Comparison of ENCODE assay signal across 30 cellular contexts in genomic region chr1:231209531-231209930, GRCh38. TPM values are rescaled to one million over a fixed set of nuclear protein-coding genes. Genes with fewer than 3 reads are reported as not detected.
"Had no signal": no experiment of that assay in that cellular context is flagged by ENCODE, and none has a peak within 500 bp of the region (broad histone marks: within the 10 kb centered on the region; RNA-seq: fewer than 3 reads in every experiment).

No MANE protein-coding gene starts in this region.

- H3K36me3 Mint-ChIP-seq: naive thymus-derived CD8-positive, alpha-beta T cell; stimulated activated effector memory CD8-positive, alpha-beta T cell treated with anti-CD3 and anti-CD28 coated beads, Interleukin-12 subunit alpha, Interleukin-12 subunit beta, amount 100 ng/mL, for 72 hours had no signal

- H3K4me1 ChIP-seq: lower lobe of right lung, parathyroid adenoma, prostate gland, vagina had no signal

- FAIRE-seq: small intestine had no signal

- H3K9me3 ChIP-seq: heart right ventricle, lower lobe of right lung, neutrophil, prostate gland, sigmoid colon, spleen, tibial nerve, upper lobe of left lung, vagina had no signal

- H2AFZ ChIP-seq: hepatocyte, parathyroid adenoma had no signal

- H3K9me3 Mint-ChIP-seq: naive thymus-derived CD8-positive, alpha-beta T cell; nephron; neural crest cell; stimulated activated effector memory CD8-positive, alpha-beta T cell treated with anti-CD3 and anti-CD28 coated beads, Interleukin-12 subunit alpha, Interleukin-12 subunit beta, amount 100 ng/mL, for 72 hours; stimulated activated naive CD8-positive, alpha-beta T cell treated with anti-CD3 and anti-CD28 coated beads, Interleukin-15, amount 100 ng/mL, for 72 hours had no signal

- H3K4me2 ChIP-seq: hepatocyte had no signal

- DNase-seq: heart right ventricle; islet precursor cell; kidney glomerular epithelial cell; left cardiac atrium; left ventricle myocardium superior; lower lobe of right lung; mammary epithelial cell; mesenchymal stem cell; occipital lobe; retina; right cardiac atrium; sigmoid colon; small intestine; stimulated activated CD4-positive, alpha-beta T cell treated with anti-CD3 and anti-CD28 coated beads, Interleukin-4, amount 100 ng/mL, for 24 hours; stimulated activated naive CD4-positive, alpha-beta T cell treated with Interleukin-2 at 50 U/mL for 16 hours; stimulated activated naive CD8-positive, alpha-beta T cell treated with anti-CD3 and anti-CD28 coated beads, Interleukin-15, amount 100 ng/mL, for 72 hours; substantia nigra had no signal

- H3K79me2 ChIP-seq: hepatocyte, parathyroid adenoma had no signal

- H3K36me3 ChIP-seq: heart right ventricle, lower lobe of right lung, neutrophil, prostate gland, sigmoid colon, spleen, tibial nerve, upper lobe of left lung, vagina had no signal

- H3K27ac Mint-ChIP-seq: naive thymus-derived CD8-positive, alpha-beta T cell; nephron; stimulated activated effector memory CD8-positive, alpha-beta T cell treated with anti-CD3 and anti-CD28 coated beads, Interleukin-12 subunit alpha, Interleukin-12 subunit beta, amount 100 ng/mL, for 72 hours; stimulated activated naive CD8-positive, alpha-beta T cell treated with anti-CD3 and anti-CD28 coated beads, Interleukin-15, amount 100 ng/mL, for 72 hours had no signal

- H3K9ac ChIP-seq: parathyroid adenoma had no signal

- H3K4me3 ChIP-seq: heart right ventricle, hepatocyte, lower lobe of right lung, prostate gland, sigmoid colon, spleen, tibial nerve, upper lobe of left lung, vagina had no signal

- ATAC-seq: heart right ventricle; left cardiac atrium; left lobe of liver; left ventricle myocardium superior; lower lobe of right lung; naive thymus-derived CD8-positive, alpha-beta T cell; right cardiac atrium; stimulated activated effector memory CD8-positive, alpha-beta T cell treated with anti-CD3 and anti-CD28 coated beads, Interleukin-12 subunit alpha, Interleukin-12 subunit beta, amount 100 ng/mL, for 72 hours; stimulated activated naive CD8-positive, alpha-beta T cell treated with anti-CD3 and anti-CD28 coated beads, Interleukin-15, amount 100 ng/mL, for 72 hours had no signal

- H3K4me3 Mint-ChIP-seq: naive thymus-derived CD8-positive, alpha-beta T cell; nephron; neural crest cell; stimulated activated effector memory CD8-positive, alpha-beta T cell treated with anti-CD3 and anti-CD28 coated beads, Interleukin-12 subunit alpha, Interleukin-12 subunit beta, amount 100 ng/mL, for 72 hours; stimulated activated naive CD8-positive, alpha-beta T cell treated with anti-CD3 and anti-CD28 coated beads, Interleukin-15, amount 100 ng/mL, for 72 hours had no signal

- H3K27ac ChIP-seq: heart right ventricle, hepatocyte, lower lobe of right lung, neutrophil, parathyroid adenoma, prostate gland, sigmoid colon, spleen, tibial nerve, upper lobe of left lung, vagina had no signal

- H3K27me3 ChIP-seq: hepatocyte, spleen, tibial nerve, upper lobe of left lung, vagina had no signal

RNA-seq across cellular contexts. Expression of gene TRIM67, which starts 47.7 kb away (rescaled TPM):
- total RNA-seq: left ventricle myocardium superior; lower lobe of right lung; mammary epithelial cell; naive thymus-derived CD8-positive, alpha-beta T cell; vagina had no signal
- polyA plus RNA-seq: heart right ventricle; hepatocyte; mammary epithelial cell; naive thymus-derived CD8-positive, alpha-beta T cell had no signal
